8 cellular contexts compared by ENCODE assay signal in the genomic region with DNA sequence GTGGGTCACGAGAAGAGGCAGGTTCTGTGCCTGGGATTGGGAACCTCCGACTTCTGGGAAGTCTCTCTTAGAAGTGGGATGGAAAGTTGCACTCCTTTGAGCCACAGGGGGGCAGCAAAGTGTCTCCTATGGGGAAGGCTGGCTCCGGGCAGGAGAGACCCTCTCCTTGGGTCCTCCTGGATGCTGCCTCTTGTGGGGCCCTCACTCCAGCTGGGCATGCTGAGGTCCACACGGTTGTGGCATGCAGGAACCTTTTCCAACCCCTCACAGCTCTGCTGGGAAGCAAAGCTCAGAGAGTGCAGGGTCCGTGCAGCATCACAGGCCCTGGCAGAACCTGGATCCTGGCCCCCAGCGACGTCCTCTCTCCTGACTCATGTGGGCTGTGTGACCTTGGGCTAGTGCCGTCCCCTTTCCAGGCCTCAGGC. TPM values are rescaled to one million over a fixed set of nuclear protein-coding genes. Genes with fewer than 3 reads are reported as not detected.
DNase-seq lines count a peak whose midpoint lies in the region; ATAC-seq and TF ChIP-seq lines count a peak whose summit lies in the region.

No MANE protein-coding gene starts in this region.

- peaks cover 20% of the 10 kb centered on the region for H3K4me1 Mint-ChIP-seq in endodermal cell

- TF ChIP-seq EP300 in gastroesophageal sphincter (IDR thresholded peaks at IDR 0.05), result no peak

- H3K4me3 ChIP-seq in endodermal cell (ENCODE audit: low read length) (no peak overlapping the region), osteoblast (ENCODE audit: insufficient read depth, low read length) (no peak overlapping the region), gastroesophageal sphincter (no peak overlapping the region)

- no peak for ATAC-seq in HG02642 (IDR thresholded peaks at IDR 0.05; ENCODE audit: poor library complexity, unreplicated experiment)
- no peak for ATAC-seq in gastroesophageal sphincter

- no peaks in the 10 kb centered on the region for H3K9me3 Mint-ChIP-seq in endodermal cell

- H3K36me3 Mint-ChIP-seq in endodermal cell (ENCODE audit: low read depth), result no peaks in the 10 kb centered on the region

- TF ChIP-seq CTCF in GM13977 (IDR thresholded peaks at IDR 0.05; ENCODE audit: extremely low read depth, insufficient read depth, missing control alignments) (peak; percentile 58), endodermal cell (conservative IDR thresholded peaks at IDR 0.05) (peak; percentile 91), osteoblast (IDR thresholded peaks at IDR 0.05; ENCODE audit: extremely low read depth, low read depth, low read length) (peak; percentile 68), gastroesophageal sphincter (IDR thresholded peaks at IDR 0.05) (peak in 1 of 4 experiments; percentile 44)

- H3K79me2 ChIP-seq in osteoblast (ENCODE audit: insufficient read depth, low read length), result no peaks in the 10 kb centered on the region

- H3K36me3 ChIP-seq in endodermal cell (ENCODE audit: control insufficient read depth, insufficient read depth, low read length), result no peaks in the 10 kb centered on the region
- H3K36me3 ChIP-seq in osteoblast (ENCODE audit: insufficient read depth, low read length), result no peaks in the 10 kb centered on the region
- H3K36me3 ChIP-seq in gastroesophageal sphincter, result no peaks in the 10 kb centered on the region

- H3K27me3 Mint-ChIP-seq in endodermal cell (ENCODE audit: insufficient read depth), result peaks cover 48% of the 10 kb centered on the region

- H3K27ac ChIP-seq in endodermal cell (ENCODE audit: low read depth, low read length) (no peak overlapping the region), osteoblast (ENCODE audit: low read depth, low read length) (no peak overlapping the region), gastroesophageal sphincter (no peak overlapping the region)

- peaks cover 4% of the 10 kb centered on the region for H3K4me1 ChIP-seq in endodermal cell (ENCODE audit: control insufficient read depth, insufficient read depth, low read length)
- H3K4me1 ChIP-seq in osteoblast (ENCODE audit: insufficient read depth, low read length), result no peaks in the 10 kb centered on the region
- no peaks in the 10 kb centered on the region for H3K4me1 ChIP-seq in gastroesophageal sphincter

- peaks cover 64% of the 10 kb centered on the region for H3K27me3 ChIP-seq in endodermal cell (ENCODE audit: control insufficient read depth, insufficient read depth, low read length, poor library complexity, severe bottlenecking)
- peaks cover 3% of the 10 kb centered on the region for H3K27me3 ChIP-seq in osteoblast (ENCODE audit: insufficient read depth, low read length)
- H3K27me3 ChIP-seq in gastroesophageal sphincter, result peaks cover 52% of the 10 kb centered on the region

- WGBS in endodermal cell (ENCODE audit: insufficient coverage in 1 of 2, insufficient read length in 1 of 2), 2 experiments, result 44 to 50% methylated on average over 5 to 8 of the region's 8 CpGs
- WGBS in gastroesophageal sphincter (ENCODE audit: low coverage in 1 of 2), 2 donors, result 25 to 33% methylated on average over 5 of the region's 8 CpGs

- H4K20me1 ChIP-seq in osteoblast (ENCODE audit: insufficient read depth, low read length), result no peaks in the 10 kb centered on the region

- no peak overlapping the region for H3K4me3 Mint-ChIP-seq in endodermal cell

- H3K4me2 ChIP-seq in osteoblast (ENCODE audit: insufficient read depth, low read length), result no peak overlapping the region

- no peaks in the 10 kb centered on the region for H3K9me3 ChIP-seq in endodermal cell (ENCODE audit: control insufficient read depth, low read length)
- H3K9me3 ChIP-seq in osteoblast (ENCODE audit: low read depth, low read length), result no peaks in the 10 kb centered on the region
- H3K9me3 ChIP-seq in gastroesophageal sphincter, result no peaks in the 10 kb centered on the region

- H3K9ac ChIP-seq in endodermal cell (ENCODE audit: extremely low read depth, low read length, poor library complexity, severe bottlenecking), result no peak overlapping the region

- DNase-seq in AG08396 (ENCODE audit: low spot score), result peak; percentile 58
- no peak for DNase-seq in GM13977 (ENCODE audit: low spot score)
- peak; percentile 3 for DNase-seq in NCI-H82 treated with DMSO at 0.1 percent for 48 hours (lab: John Stamatoyannopoulos, UW; ENCODE audit: unreplicated experiment)
- DNase-seq in endodermal cell, result peak; percentile 96
- peak; percentile 88 for DNase-seq in osteoblast (ENCODE audit: insufficient read length, low spot score, missing footprints)
- no peak for DNase-seq in pons (ENCODE audit: low spot score)

- in situ Hi-C loops in GM13977 (cut with MboI; ENCODE audit: low pct_unique_long_range_greater_than_20kb, low sequenced_read_pairs, unreplicated experiment), result loop anchor here (25.0 kb wide), 1 partner anchor 473 kb away; no protein-coding TSS in a partner anchor

- TF ChIP-seq POLR2A in gastroesophageal sphincter (IDR thresholded peaks at IDR 0.05), result no peak

- no peak overlapping the region for H2AFZ ChIP-seq in osteoblast (ENCODE audit: low read length)

- no peak overlapping the region for H3K27ac Mint-ChIP-seq in endodermal cell

RNA-seq across cellular contexts. Expression of gene SDSL, which starts 17.4 kb away (rescaled TPM):
- total RNA-seq in endodermal cell (1 to 10 TPM; 2.4 to 5.7 TPM), osteoblast (6.5 TPM in 2 replicates), gastroesophageal sphincter (1 to 10 TPM; 1.1 to 7.5 (median 2.6) TPM)
- 3.9 TPM for polyA plus RNA-seq in endodermal cell (2013, experiment 1 of 2)
- 6.6 TPM for polyA plus RNA-seq in endodermal cell (2013, experiment 2 of 2)

RNA-seq across cellular contexts. Expression of gene LHX5, which starts 32.1 kb away (rescaled TPM):
- total RNA-seq in endodermal cell (under 1 TPM in 1 of 2 donors, not detected in 1; 0.18 TPM), osteoblast (not detected in 2 replicates), gastroesophageal sphincter (not detected)
- 8.2 TPM for polyA plus RNA-seq in endodermal cell (2013, experiment 1 of 2)
- 7.5 TPM for polyA plus RNA-seq in endodermal cell (2013, experiment 2 of 2)

RNA-seq across cellular contexts. Expression of gene SDS, which starts 35.9 kb away (rescaled TPM):
- not detected for total RNA-seq in endodermal cell
- polyA plus RNA-seq in endodermal cell (2013, experiment 1 of 2), result not detected
- not detected for polyA plus RNA-seq in endodermal cell (2013, experiment 2 of 2)
- total RNA-seq in osteoblast, result under 0.01 TPM in 1 of 2 replicates, not detected in the other
- total RNA-seq in gastroesophageal sphincter, result 1 to 10 TPM in 1 of 4 donors, under 1 TPM in 1, not detected in 2; 0.39 to 5.5 TPM

Comparison
In these comparisons a context has a peak if more than half of its experiments do, and no peak if none do; other contexts are left out.
1. DNase-seq: peak in AG08396 (single experiment), NCI-H82 treated with DMSO at 0.1 percent for 48 hours (single experiment), endodermal cell (single experiment) and osteoblast (single experiment); none in GM13977 (single experiment) and pons (single experiment).